11 cellular contexts compared by ENCODE assay signal in genomic region chr5:149543361-149544198, GRCh38. TPM values are rescaled to one million over a fixed set of nuclear protein-coding genes. Genes with fewer than 3 reads are reported as not detected.
A peak's percentile ranks its signal among the peaks of the same experiment; 100 is the strongest.
DNase-seq lines count a peak whose midpoint lies in the region; FAIRE-seq and TF ChIP-seq lines count a peak whose summit lies in the region.
"Had no signal": no experiment of that assay in that cellular context is flagged by ENCODE, and none has a peak within 500 bp of the region (broad histone marks: within the 10 kb centered on the region; RNA-seq: fewer than 3 reads in every experiment).

No MANE protein-coding gene starts in this region.

- no peak for TF ChIP-seq POLR2A in esophagus muscularis mucosa (IDR thresholded peaks at IDR 0.05; ENCODE audit: low read depth)

- H3K27ac Mint-ChIP-seq in neural progenitor cell = no peak overlapping the region

- peaks cover 19% of the 10 kb centered on the region for H3K4me1 Mint-ChIP-seq in neural progenitor cell

- H3K36me3 ChIP-seq in SK-N-MC (ENCODE audit: insufficient read depth, low read length) (peaks cover 80% of the 10 kb centered on the region), esophagus muscularis mucosa (peaks cover 11 to 72% (median 30%) of the 10 kb centered on the region in 4 donors), neural progenitor cell (peaks cover 5% of the 10 kb centered on the region)

- DNase-seq in SK-N-MC (ENCODE audit: low read depth, low spot score) (no peak), esophagus muscularis mucosa (ENCODE audit: extremely low spot score) (no peak), neural progenitor cell (ENCODE audit: low spot score) (peak; percentile 52), frontal cortex (ENCODE audit: low spot score in 2 of 2) (no peak), OCI-M2 (lab: John Stamatoyannopoulos, UW; ENCODE audit: unreplicated experiment) (no peak), NCI-H1417 (lab: John Stamatoyannopoulos, UW) (no peak), kidney tubule cell (ENCODE audit: low spot score) (no peak)
- DNase-seq: islet precursor cell, NCI-H2081 had no signal

- H3K4me3 Mint-ChIP-seq in neural progenitor cell = no peak overlapping the region

- intact Hi-C loops in esophagus muscularis mucosa (cut with DNase I) = loop anchor here (5.0 kb wide), 1 partner anchor 36 kb away; no protein-coding TSS in a partner anchor

- H3K9ac ChIP-seq in SK-N-MC (ENCODE audit: insufficient read length) = no peak overlapping the region
- no peak overlapping the region for H3K9ac ChIP-seq in neural progenitor cell

- H3K4me1 ChIP-seq in esophagus muscularis mucosa = peaks cover 89 to 100% (median 98%) of the 10 kb centered on the region in 4 donors
- H3K4me1 ChIP-seq in neural progenitor cell = peaks cover 35% of the 10 kb centered on the region

- H3K27me3 Mint-ChIP-seq in neural progenitor cell (ENCODE audit: insufficient read depth, low read depth) = peaks cover 2% of the 10 kb centered on the region

- peak overlapping the region; percentile 40 for H3K27ac ChIP-seq in 22Rv1
- peak overlapping the region; percentile 29; the same call in 1 of the 2 replicates for H3K27ac ChIP-seq in SK-N-MC
- H3K27ac ChIP-seq in esophagus muscularis mucosa (replicated peaks in 1 of 4) = peak overlapping the region; percentile 69 to 99 (median 86)
- H3K27ac ChIP-seq in neural progenitor cell = peak overlapping the region; percentile 78
- H3K27ac ChIP-seq: SJSA1 had no signal

- peaks cover 100% of the 10 kb centered on the region for H3K79me2 ChIP-seq in neural progenitor cell (ENCODE audit: low read depth)

- H3K36me3 Mint-ChIP-seq in neural progenitor cell = peaks cover 46% of the 10 kb centered on the region

- WGBS in esophagus muscularis mucosa = 46% methylated on average over 8 of the region's 8 CpGs

- peaks cover 2% of the 10 kb centered on the region for H3K9me3 Mint-ChIP-seq in neural progenitor cell

- TF ChIP-seq CTCF in 22Rv1 (IDR thresholded peaks at IDR 0.05) = no peak
- no peak for TF ChIP-seq CTCF in esophagus muscularis mucosa (IDR thresholded peaks at IDR 0.05)
- no peak for TF ChIP-seq CTCF in neural progenitor cell (IDR thresholded peaks at IDR 0.05)

- no peak for TF ChIP-seq EP300 in esophagus muscularis mucosa (IDR thresholded peaks at IDR 0.05)

- no peaks in the 10 kb centered on the region for H3K27me3 ChIP-seq in esophagus muscularis mucosa
- H3K27me3 ChIP-seq in neural progenitor cell = no peaks in the 10 kb centered on the region
- H3K27me3 ChIP-seq: SJSA1 had no signal

- peaks cover 96% of the 10 kb centered on the region for H4K20me1 ChIP-seq in neural progenitor cell (ENCODE audit: low read depth)

- H3K9me3 ChIP-seq in SK-N-MC (ENCODE audit: low read depth, low read length) (no peaks in the 10 kb centered on the region), esophagus muscularis mucosa (no peaks in the 10 kb centered on the region), neural progenitor cell (ENCODE audit: low read depth) (no peaks in the 10 kb centered on the region)
- H3K9me3 ChIP-seq: SJSA1 had no signal

- FAIRE-seq in frontal cortex (lab: Jason Lieb, UNC) = no peak

- no peak overlapping the region for H3K4me3 ChIP-seq in SK-N-MC
- peak overlapping the region in 3 of 4 donors; percentile 22 to 32 (median 32) for H3K4me3 ChIP-seq in esophagus muscularis mucosa
- H3K4me3 ChIP-seq in neural progenitor cell = no peak overlapping the region
- H3K4me3 ChIP-seq: SJSA1 had no signal

- H2AFZ ChIP-seq in neural progenitor cell (replicated peaks) = no peak overlapping the region

- peaks cover 48% of the 10 kb centered on the region for H3F3A ChIP-seq in neural progenitor cell (ENCODE audit: low read depth)

- peak overlapping the region; percentile 48 for H3K4me2 ChIP-seq in neural progenitor cell

RNA-seq across cellular contexts. Expression of gene CSNK1A1, which starts 7.7 kb away (rescaled TPM):
- total RNA-seq in esophagus muscularis mucosa (100 to 1,000 TPM; 283 to 347 (median 336) TPM), neural progenitor cell (ENCODE audit: low replicate concordance) (271 and 335 TPM in 2 replicates), frontal cortex (353 TPM)

RNA-seq across cellular contexts. Expression of gene ARHGEF37, which starts 37.7 kb away (rescaled TPM):
- total RNA-seq in esophagus muscularis mucosa = 10 to 100 TPM; 11.9 to 22.0 (median 19.5) TPM
- total RNA-seq in neural progenitor cell (ENCODE audit: low replicate concordance) = 0.99 and 1.7 TPM in 2 replicates
- total RNA-seq in frontal cortex = 1.2 TPM

Comparison
In these comparisons a context has a peak if more than half of its experiments do, and no peak if none do; other contexts are left out.
1. H3K27ac ChIP-seq: peak in every context shown above with its lines; median percentile 86 in esophagus muscularis mucosa; 78 in neural progenitor cell; 40 in 22Rv1; 29 in SK-N-MC.
2. H3K4me3 ChIP-seq: peak in esophagus muscularis mucosa (3 of 4); none in SK-N-MC (single experiment) and neural progenitor cell (single experiment).